In genomic region chr1:7781923-7782495, GRCh38 we compare ENCODE assay signal across 10 cellular contexts. TPM values are rescaled to one million over a fixed set of nuclear protein-coding genes. Genes with fewer than 3 reads are reported as not detected.
DNase-seq lines count a peak whose midpoint lies in the region; ATAC-seq and TF ChIP-seq lines count a peak whose summit lies in the region.
"Had no signal": no experiment of that assay in that cellular context is flagged by ENCODE, and none has a peak within 500 bp of the region (broad histone marks: within the 10 kb centered on the region; RNA-seq: fewer than 3 reads in every experiment).

No MANE protein-coding gene starts in this region.

- H3K27me3 Mint-ChIP-seq in activated CD4-positive, alpha-beta T cell treated with anti-CD3 and anti-CD28 coated beads for 36 hours, result no peaks in the 10 kb centered on the region
- H3K27me3 Mint-ChIP-seq in activated B cell treated with CpG ODN at 0.5 μM for 24 hours, result no peaks in the 10 kb centered on the region

- H3K27me3 ChIP-seq in subcutaneous abdominal adipose tissue (ENCODE audit: control insufficient read depth in 5 of 5, insufficient read depth in 4 of 5, low read length in 5 of 5), result no peaks in the 10 kb centered on the region

- ATAC-seq in activated CD4-positive, alpha-beta T cell treated with anti-CD3 and anti-CD28 coated beads for 36 hours, result no peak
- ATAC-seq in activated B cell treated with CpG ODN at 0.5 μM for 24 hours (ENCODE audit: low read depth), result no peak
- no peak for ATAC-seq in GM21786 (IDR thresholded peaks at IDR 0.05; ENCODE audit: unreplicated experiment)

- H3K4me1 Mint-ChIP-seq in activated CD4-positive, alpha-beta T cell treated with anti-CD3 and anti-CD28 coated beads for 36 hours, result peaks cover 22% of the 10 kb centered on the region
- H3K4me1 Mint-ChIP-seq in activated B cell treated with CpG ODN at 0.5 μM for 24 hours, result peaks cover 26% of the 10 kb centered on the region

- no peaks in the 10 kb centered on the region for H3K9me3 ChIP-seq in subcutaneous abdominal adipose tissue (ENCODE audit: control insufficient read depth in 5 of 5, low read length in 5 of 5)

- H3K27ac Mint-ChIP-seq in activated CD4-positive, alpha-beta T cell treated with anti-CD3 and anti-CD28 coated beads for 36 hours, result no peak overlapping the region
- H3K27ac Mint-ChIP-seq in activated B cell treated with CpG ODN at 0.5 μM for 24 hours, result no peak overlapping the region

- peaks cover 21% of the 10 kb centered on the region for H3K36me3 Mint-ChIP-seq in activated CD4-positive, alpha-beta T cell treated with anti-CD3 and anti-CD28 coated beads for 36 hours (ENCODE audit: low read depth)
- H3K36me3 Mint-ChIP-seq in activated B cell treated with CpG ODN at 0.5 μM for 24 hours (ENCODE audit: low read depth), result peaks cover 33% of the 10 kb centered on the region

- no peaks in the 10 kb centered on the region for H3K9me3 Mint-ChIP-seq in activated CD4-positive, alpha-beta T cell treated with anti-CD3 and anti-CD28 coated beads for 36 hours (ENCODE audit: low read depth)
- no peaks in the 10 kb centered on the region for H3K9me3 Mint-ChIP-seq in activated B cell treated with CpG ODN at 0.5 μM for 24 hours

- CTCF ChIA-PET in activated CD4-positive, alpha-beta T cell treated with anti-CD3 and anti-CD28 coated beads for 36 hours (lab: Charles Lee), result interaction anchor here (0.8 kb wide), 1 partner anchor 30 kb away, joined by 3 read pairs; no protein-coding TSS in a partner anchor
- CTCF ChIA-PET in activated B cell treated with CpG ODN at 0.5 μM for 24 hours (lab: Charles Lee), result no interaction called here

- peak overlapping the region; percentile 67 for H3K4me3 Mint-ChIP-seq in activated CD4-positive, alpha-beta T cell treated with anti-CD3 and anti-CD28 coated beads for 36 hours
- H3K4me3 Mint-ChIP-seq in activated B cell treated with CpG ODN at 0.5 μM for 24 hours, result peak overlapping the region; percentile 71

- no peak overlapping the region for H3K4me3 ChIP-seq in subcutaneous abdominal adipose tissue (ENCODE audit: low read depth in 1 of 5, low read length in 5 of 5)

- POLR2A ChIA-PET in activated CD4-positive, alpha-beta T cell treated with anti-CD3 and anti-CD28 coated beads for 36 hours (lab: Charles Lee), result interaction anchor here (0.8 kb wide), 1 partner anchor 103 kb away, joined by 4 read pairs; no protein-coding TSS in a partner anchor
- POLR2A ChIA-PET in activated B cell treated with CpG ODN at 0.5 μM for 24 hours (lab: Charles Lee), result no interaction called here

- no peak overlapping the region for H3K9ac ChIP-seq in subcutaneous abdominal adipose tissue (ENCODE audit: low read length in 5 of 5)

- peak; percentile 16 for DNase-seq in activated CD4-positive, alpha-beta T cell treated with anti-CD3 and anti-CD28 coated beads for 36 hours
- no peak for DNase-seq in activated CD4-positive, alpha-beta T cell treated with anti-CD3 and anti-CD28 coated beads for 1 hour
- no peak for DNase-seq in activated B cell treated with CpG ODN at 0.5 μM for 24 hours
- peak; percentile 7 for DNase-seq in globus pallidus (ENCODE audit: low spot score)
- no peak for DNase-seq in dedifferentiated amniotic fluid mesenchymal stem cell (ENCODE audit: extremely low spot score)
- DNase-seq in activated CD4-positive, CD25-positive, alpha-beta regulatory T cell treated with anti-CD3 and anti-CD28 coated beads, Interleukin-2, amount 50 U/mL, for 72 hours, result no peak
- DNase-seq: NCI-H510A treated with DMSO at 0.1 percent for 48 hours had no signal

- peaks cover 28 to 55% (median 48%) of the 10 kb centered on the region in 5 donors for H3K36me3 ChIP-seq in subcutaneous abdominal adipose tissue (ENCODE audit: control insufficient read depth in 5 of 5, insufficient read depth in 5 of 5, low read length in 5 of 5)

- TF ChIP-seq CTCF in activated B cell treated with CpG ODN at 0.5 μM for 24 hours (IDR thresholded peaks at IDR 0.05), result no peak

- H3K4me1 ChIP-seq in subcutaneous abdominal adipose tissue (ENCODE audit: control insufficient read depth in 5 of 5, insufficient read depth in 5 of 5, low read length in 5 of 5), result peaks cover 3 to 38% (median 36%) of the 10 kb centered on the region in 5 donors

- intact Hi-C loops in activated CD4-positive, alpha-beta T cell treated with anti-CD3 and anti-CD28 coated beads for 36 hours (cut with DNase I, micrococcal nuclease), result loop anchor here in 1 of 2 experiments (5.0 kb wide), 1 partner anchor 180 kb away; the partner anchor contains the start of gene PARK7
- intact Hi-C loops in activated B cell treated with CpG ODN at 0.5 μM for 24 hours (cut with micrococcal nuclease), result loop anchor here (5.0 to 10.0 kb wide), 4 partner anchors 180 to 1167 kb away; partner anchors contain the start of genes ENO1, ERRFI1, PARK7 and PHF13

- peak overlapping the region; percentile 67 for H3K27ac ChIP-seq in subcutaneous abdominal adipose tissue (ENCODE audit: low read depth, low read length)
- H3K27ac ChIP-seq: KMS-11 had no signal

RNA-seq across cellular contexts. Expression of gene PER3, which starts 2.1 kb away (rescaled TPM):
- total RNA-seq in activated CD4-positive, alpha-beta T cell treated with anti-CD3 and anti-CD28 coated beads for 36 hours, result 1 to 10 TPM; 2.3 to 2.5 TPM
- total RNA-seq in activated B cell treated with CpG ODN at 0.5 μM for 24 hours, result 2.7 and 3.3 TPM in 2 replicates

RNA-seq across cellular contexts. Expression of gene VAMP3, which starts 10.9 kb away (rescaled TPM):
- total RNA-seq in activated CD4-positive, alpha-beta T cell treated with anti-CD3 and anti-CD28 coated beads for 36 hours, result 10 to 100 TPM; 16.8 to 17.4 TPM
- 20.7 and 31.8 TPM in 2 replicates for total RNA-seq in activated B cell treated with CpG ODN at 0.5 μM for 24 hours

Comparison
In these comparisons a context has a peak if more than half of its experiments do, and no peak if none do; other contexts are left out.
1. DNase-seq: peak in activated CD4-positive, alpha-beta T cell treated with anti-CD3 and anti-CD28 coated beads for 36 hours (single experiment) and globus pallidus (single experiment); none in activated CD4-positive, alpha-beta T cell treated with anti-CD3 and anti-CD28 coated beads for 1 hour (single experiment), activated B cell treated with CpG ODN at 0.5 μM for 24 hours (single experiment), dedifferentiated amniotic fluid mesenchymal stem cell (single experiment) and activated CD4-positive, CD25-positive, alpha-beta regulatory T cell treated with anti-CD3 and anti-CD28 coated beads, Interleukin-2, amount 50 U/mL, for 72 hours (single experiment).